1 cellular context compared by ENCODE assay signal in genomic region chr19:46611791-46612190, GRCh38.
TF ChIP-seq lines count a peak whose summit lies in the region.

No MANE protein-coding gene starts in this region.

TF ChIP-seq in endothelial cell of umbilical vein, 7 proteins besides CTCF, POLR2A, EP300 and RAD21:
- no peak for TF ChIP-seq GATA2 (IDR thresholded peaks at IDR 0.05; ENCODE audit: insufficient read depth, insufficient read length, low read depth, low read length)
- TF ChIP-seq POLR2AphosphoS5 (IDR thresholded peaks at IDR 0.05; ENCODE audit: insufficient read depth, low read depth, low read length): peak; percentile 8
- no peak for TF ChIP-seq MYC (IDR thresholded peaks at IDR 0.05; ENCODE audit: low read depth, low read length)
